ENCODE assay signal across 8 cellular contexts in genomic region chr15:81274932-81275341, GRCh38. TPM values are rescaled to one million over a fixed set of nuclear protein-coding genes. Genes with fewer than 3 reads are reported as not detected.
DNase-seq lines count a peak whose midpoint lies in the region; ATAC-seq, FAIRE-seq and TF ChIP-seq lines count a peak whose summit lies in the region.

No MANE protein-coding gene starts in this region.

- 20% methylated on average over 9 of the region's 9 CpGs for WGBS in prostate gland
- WGBS in aorta, 2 donors, result 17 to 18% methylated on average over 9 of the region's 9 CpGs

- DNase-seq in GF-D8 (lab: John Stamatoyannopoulos, UW) (peak; percentile 33), H54 (ENCODE audit: insufficient read length, low spot score) (peak; percentile 38), MG63 (peak; percentile 57), SKM-1 (lab: John Stamatoyannopoulos, UW; ENCODE audit: unreplicated experiment) (peak; percentile 87), cardiac muscle cell (ENCODE audit: low read depth in 1 of 2, low spot score in 1 of 2) (peak; percentile 80 to 96), prostate gland (ENCODE audit: low spot score) (peak; percentile 72), aorta (peak; percentile 88 to 92)

- TF ChIP-seq CTCF in cardiac muscle cell (IDR thresholded peaks at IDR 0.05; ENCODE audit: low read depth, low read length) (peak; percentile 86), prostate gland (IDR thresholded peaks at IDR 0.05) (peak; percentile 79 to 95 (median 92))

- H3K9me3 ChIP-seq in MG63, result peaks cover 7% of the 10 kb centered on the region; the same call in 1 of the 2 replicates
- no peaks in the 10 kb centered on the region for H3K9me3 ChIP-seq in cardiac muscle cell (ENCODE audit: low read depth)
- H3K9me3 ChIP-seq in prostate gland, result no peaks in the 10 kb centered on the region
- no peaks in the 10 kb centered on the region for H3K9me3 ChIP-seq in aorta (ENCODE audit: control insufficient read depth, low read length)

- H3K9me3 Mint-ChIP-seq in activated naive CD8-positive, alpha-beta T cell (ENCODE audit: low read depth), result peaks cover 6% of the 10 kb centered on the region

- no peaks in the 10 kb centered on the region for H3K4me1 ChIP-seq in cardiac muscle cell (ENCODE audit: low read depth)
- peaks cover 7% of the 10 kb centered on the region for H3K4me1 ChIP-seq in prostate gland (replicated peaks)
- H3K4me1 ChIP-seq in aorta (ENCODE audit: control insufficient read depth in 1 of 2, insufficient read depth in 2 of 2, low read length in 2 of 2), result no peaks in the 10 kb centered on the region

- H3K36me3 ChIP-seq in MG63 (no peaks in the 10 kb centered on the region), cardiac muscle cell (no peaks in the 10 kb centered on the region), prostate gland (no peaks in the 10 kb centered on the region), aorta (ENCODE audit: control insufficient read depth in 1 of 2, insufficient read depth in 2 of 2, low read length in 1 of 2) (no peaks in the 10 kb centered on the region)

- peak overlapping the region; percentile 59 for H3K27ac Mint-ChIP-seq in activated naive CD8-positive, alpha-beta T cell

- H3K27me3 ChIP-seq in MG63 (no peaks in the 10 kb centered on the region), cardiac muscle cell (no peaks in the 10 kb centered on the region), prostate gland (replicated peaks; ENCODE audit: insufficient read depth) (no peaks in the 10 kb centered on the region), aorta (ENCODE audit: control insufficient read depth in 1 of 2, insufficient read depth in 2 of 2, low read length in 1 of 2) (no peaks in the 10 kb centered on the region)

- peak; percentile 91 for ATAC-seq in aorta (ENCODE audit: low FRiP score)

- H3K27me3 Mint-ChIP-seq in activated naive CD8-positive, alpha-beta T cell, result no peaks in the 10 kb centered on the region

- no peak overlapping the region for H3K4me3 Mint-ChIP-seq in activated naive CD8-positive, alpha-beta T cell

- H3K4me3 ChIP-seq in MG63, result no peak overlapping the region
- H3K4me3 ChIP-seq in cardiac muscle cell, result no peak overlapping the region
- no peak overlapping the region for H3K4me3 ChIP-seq in prostate gland
- H3K4me3 ChIP-seq in aorta (ENCODE audit: low read length in 2 of 2), result no peak overlapping the region

- TF ChIP-seq POLR2A in H54 (IDR thresholded peaks at IDR 0.05; ENCODE audit: low read depth, low read length) (no peak), prostate gland (IDR thresholded peaks at IDR 0.05) (no peak)

- H3K36me3 Mint-ChIP-seq in activated naive CD8-positive, alpha-beta T cell, result peaks cover 9% of the 10 kb centered on the region

- intact Hi-C loops in prostate gland (cut with DNase I), result loop anchor here (2.0 to 10.0 kb wide), 4 partner anchors 37 to 126 kb away; no protein-coding TSS in a partner anchor
- intact Hi-C loops in aorta (cut with DNase I), result loop anchor here (2.0 to 5.0 kb wide), 2 partner anchors 62 to 126 kb away; no protein-coding TSS in a partner anchor

- H3K27ac ChIP-seq in cardiac muscle cell (no peak overlapping the region), prostate gland (peak overlapping the region in 1 of 2 donors; percentile 34), aorta (ENCODE audit: low read depth in 1 of 2, low read length in 2 of 2) (no peak overlapping the region)

- no peak for FAIRE-seq in H54 (lab: Jason Lieb, UNC)

- H3K4me1 Mint-ChIP-seq in activated naive CD8-positive, alpha-beta T cell (ENCODE audit: low read depth), result peaks cover 50% of the 10 kb centered on the region

RNA-seq across cellular contexts. Expression of gene STARD5, which starts 49.0 kb away (rescaled TPM):
- total RNA-seq in MG63 (2014; rRNA removed; shearing (Covaris generic); ENCODE audit: low replicate concordance), result 0.22 and 3.4 TPM in 2 replicates
- total RNA-seq in cardiac muscle cell (1.9 and 2.2 TPM in 2 replicates), prostate gland (10 to 100 TPM; 19.6 to 23.2 TPM), aorta (1 to 10 TPM; 2.2 to 7.0 TPM)
- polyA plus RNA-seq in cardiac muscle cell (0.75 and 2.1 TPM in 2 replicates), aorta (10 to 100 TPM in 1 of 2 donors, 1 to 10 TPM in 1; 3.6 to 10.3 TPM)

Comparison
In these comparisons a context has a peak if more than half of its experiments do, and no peak if none do; other contexts are left out.
1. DNase-seq: peak in every context shown above with its lines; median percentile 90 in aorta; 88 in cardiac muscle cell; 87 in SKM-1; 72 in prostate gland; 57 in MG63; 38 in H54; 33 in GF-D8.